ENCODE assay signal across 12 cellular contexts in genomic region chr5:169652057-169652456, GRCh38. TPM values are rescaled to one million over a fixed set of nuclear protein-coding genes. Genes with fewer than 3 reads are reported as not detected.
DNase-seq lines count a peak whose midpoint lies in the region; ATAC-seq lines count a peak whose summit lies in the region.
"Had no signal": no experiment of that assay in that cellular context is flagged by ENCODE, and none has a peak within 500 bp of the region (broad histone marks: within the 10 kb centered on the region; RNA-seq: fewer than 3 reads in every experiment).

No MANE protein-coding gene starts in this region.

- H3K4me1 Mint-ChIP-seq in activated CD4-positive, alpha-beta T cell treated with anti-CD3 and anti-CD28 coated beads, Interleukin-2, amount 10 ng/mL, durations not matched to agents 24 days and 14 days: peaks cover 88% of the 10 kb centered on the region
- peaks cover 94% of the 10 kb centered on the region for H3K4me1 Mint-ChIP-seq in dendritic cell treated with granulocyte-macrophage colony-stimulating factor and Interleukin-4, amounts not matched to agents 40 ng/mL and 50 ng/mL, for 4 days (ENCODE audit: low read depth)

- H3K9me3 ChIP-seq in MG63: no peaks in the 10 kb centered on the region

- H3K36me3 ChIP-seq in MG63: no peaks in the 10 kb centered on the region

- no peak for ATAC-seq in HG03571 (IDR thresholded peaks at IDR 0.05; ENCODE audit: unreplicated experiment)

- no peak overlapping the region for H3K4me3 ChIP-seq in MG63
- H3K4me3 ChIP-seq: SK-N-MC, skin epidermis had no signal

- H3K9me3 Mint-ChIP-seq in activated CD4-positive, alpha-beta T cell treated with anti-CD3 and anti-CD28 coated beads, Interleukin-2, amount 10 ng/mL, durations not matched to agents 24 days and 14 days: no peaks in the 10 kb centered on the region
- H3K9me3 Mint-ChIP-seq in dendritic cell treated with granulocyte-macrophage colony-stimulating factor and Interleukin-4, amounts not matched to agents 40 ng/mL and 50 ng/mL, for 4 days: no peaks in the 10 kb centered on the region
- H3K9me3 Mint-ChIP-seq: mesothelial cell of epicardium had no signal

- no peak for DNase-seq in activated CD4-positive, alpha-beta T cell treated with anti-CD3 and anti-CD28 coated beads, Interleukin-2, amount 10 ng/mL, durations not matched to agents 24 days and 14 days
- DNase-seq in activated CD4-positive, alpha-beta T cell treated with anti-CD3 and anti-CD28 coated beads for 48 hours: no peak
- DNase-seq in MG63 (peak; percentile 82), pons (ENCODE audit: low spot score) (peak; percentile 11), glomerular visceral epithelial cell (ENCODE audit: extremely low spot score) (no peak), HK-2 (ENCODE audit: unreplicated experiment) (no peak)
- DNase-seq: activated T-cell treated with anti-CD3 and anti-CD28 coated beads, Interleukin-2, amount 50 U/mL, for 1 hour had no signal

- H3K27me3 Mint-ChIP-seq in activated CD4-positive, alpha-beta T cell treated with anti-CD3 and anti-CD28 coated beads, Interleukin-2, amount 10 ng/mL, durations not matched to agents 24 days and 14 days: no peaks in the 10 kb centered on the region
- no peaks in the 10 kb centered on the region for H3K27me3 Mint-ChIP-seq in dendritic cell treated with granulocyte-macrophage colony-stimulating factor and Interleukin-4, amounts not matched to agents 40 ng/mL and 50 ng/mL, for 4 days

- H3K27ac Mint-ChIP-seq in activated CD4-positive, alpha-beta T cell treated with anti-CD3 and anti-CD28 coated beads, Interleukin-2, amount 10 ng/mL, durations not matched to agents 24 days and 14 days: peak overlapping the region; percentile 97
- H3K27ac Mint-ChIP-seq in dendritic cell treated with granulocyte-macrophage colony-stimulating factor and Interleukin-4, amounts not matched to agents 40 ng/mL and 50 ng/mL, for 4 days: peak overlapping the region; percentile 94
- H3K27ac Mint-ChIP-seq: mesothelial cell of epicardium had no signal

- intact Hi-C loops in activated CD4-positive, alpha-beta T cell treated with anti-CD3 and anti-CD28 coated beads, Interleukin-2, amount 10 ng/mL, durations not matched to agents 24 days and 14 days (cut with micrococcal nuclease): loop anchor here (10.0 kb wide), 2 partner anchors 623 to 1077 kb away; partner anchors contain the start of gene PANK3
- intact Hi-C loops in dendritic cell treated with granulocyte-macrophage colony-stimulating factor and Interleukin-4, amounts not matched to agents 40 ng/mL and 50 ng/mL, for 4 days (cut with micrococcal nuclease): loop anchor here (5.0 kb wide), 1 partner anchor 65 kb away; no protein-coding TSS in a partner anchor

- peaks cover 61% of the 10 kb centered on the region for H3K36me3 Mint-ChIP-seq in activated CD4-positive, alpha-beta T cell treated with anti-CD3 and anti-CD28 coated beads, Interleukin-2, amount 10 ng/mL, durations not matched to agents 24 days and 14 days (ENCODE audit: low read depth)
- peaks cover 71% of the 10 kb centered on the region for H3K36me3 Mint-ChIP-seq in dendritic cell treated with granulocyte-macrophage colony-stimulating factor and Interleukin-4, amounts not matched to agents 40 ng/mL and 50 ng/mL, for 4 days (ENCODE audit: low read depth)
- H3K36me3 Mint-ChIP-seq: mesothelial cell of epicardium had no signal

- H3K27me3 ChIP-seq in MG63: no peaks in the 10 kb centered on the region

- H3K4me3 Mint-ChIP-seq in activated CD4-positive, alpha-beta T cell treated with anti-CD3 and anti-CD28 coated beads, Interleukin-2, amount 10 ng/mL, durations not matched to agents 24 days and 14 days: peak overlapping the region; percentile 27
- no peak overlapping the region for H3K4me3 Mint-ChIP-seq in dendritic cell treated with granulocyte-macrophage colony-stimulating factor and Interleukin-4, amounts not matched to agents 40 ng/mL and 50 ng/mL, for 4 days
- H3K4me3 Mint-ChIP-seq: mesothelial cell of epicardium had no signal

RNA-seq across cellular contexts. Expression of gene DOCK2, which starts 15.0 kb away (rescaled TPM):
- total RNA-seq in activated CD4-positive, alpha-beta T cell treated with anti-CD3 and anti-CD28 coated beads, Interleukin-2, amount 10 ng/mL, durations not matched to agents 24 days and 14 days: 206 and 215 TPM in 2 replicates
- 0.39 and 12.6 TPM in 2 replicates for total RNA-seq in MG63 (2014; rRNA removed; shearing (Covaris generic); ENCODE audit: low replicate concordance)

Comparison
In these comparisons a context has a peak if more than half of its experiments do, and no peak if none do; other contexts are left out.
1. DNase-seq: peak in MG63 (single experiment) and pons (single experiment); none in activated CD4-positive, alpha-beta T cell treated with anti-CD3 and anti-CD28 coated beads, Interleukin-2, amount 10 ng/mL, durations not matched to agents 24 days and 14 days (single experiment), activated CD4-positive, alpha-beta T cell treated with anti-CD3 and anti-CD28 coated beads for 48 hours (single experiment), glomerular visceral epithelial cell (single experiment) and HK-2 (single experiment).
2. RNA of gene DOCK2, which starts 15.0 kb away (total RNA-seq): 206 to 215 TPM in activated CD4-positive, alpha-beta T cell treated with anti-CD3 and anti-CD28 coated beads, Interleukin-2, amount 10 ng/mL, durations not matched to agents 24 days and 14 days; 0.39 to 12.6 TPM in MG63; every median in the first group is over 10 times any median in the second.